ENCODE assay signal across 35 cellular contexts in genomic region chr15:76885212-76885611, GRCh38.
"Had no signal": no experiment of that assay in that cellular context is flagged by ENCODE, and none has a peak within 500 bp of the region (broad histone marks: within the 10 kb centered on the region; RNA-seq: fewer than 3 reads in every experiment).

No MANE protein-coding gene starts in this region.

- H3K4me3 ChIP-seq: MG63 had no signal

- H3K36me3 ChIP-seq: MG63 had no signal

- DNase-seq: Karpas-422, Kasumi-1, MG63, MM.1S, MV-4-11, NCI-H1048, NCI-H1092, NCI-H1092 treated with DMSO at 0.1 percent for 48 hours, NCI-H1105, NCI-H1105 treated with DMSO at 0.1 percent for 48 hours, NCI-H1417, NCI-H1417 treated with DMSO at 0.1 percent for 48 hours, NCI-H1436, NCI-H1436 treated with DMSO at 0.1 percent for 48 hours, NCI-H146, NCI-H1694, NCI-H1694 treated with DMSO at 0.1 percent for 48 hours, NCI-H187, NCI-H187 treated with DMSO at 0.1 percent for 48 hours, NCI-H1930, NCI-H2029, NCI-H2029 treated with DMSO at 0.1 percent for 48 hours, NCI-H2081, NCI-H2081 treated with DMSO at 0.1 percent for 48 hours, NCI-H2107, NCI-H2171, NCI-H2171 treated with DMSO at 0.1 percent for 48 hours, NCI-H2227 treated with DMSO at 0.1 percent for 48 hours, NCI-H226, NCI-H345, NCI-H446, NCI-H446 treated with DMSO at 0.1 percent for 48 hours, NCI-H510A, NCI-H510A treated with DMSO at 0.1 percent for 48 hours, NCI-H524 had no signal

- H3K27me3 ChIP-seq: MG63 had no signal

- H3K9me3 ChIP-seq: MG63 had no signal
